ENCODE assay signal across 21 cellular contexts in the genomic region with DNA sequence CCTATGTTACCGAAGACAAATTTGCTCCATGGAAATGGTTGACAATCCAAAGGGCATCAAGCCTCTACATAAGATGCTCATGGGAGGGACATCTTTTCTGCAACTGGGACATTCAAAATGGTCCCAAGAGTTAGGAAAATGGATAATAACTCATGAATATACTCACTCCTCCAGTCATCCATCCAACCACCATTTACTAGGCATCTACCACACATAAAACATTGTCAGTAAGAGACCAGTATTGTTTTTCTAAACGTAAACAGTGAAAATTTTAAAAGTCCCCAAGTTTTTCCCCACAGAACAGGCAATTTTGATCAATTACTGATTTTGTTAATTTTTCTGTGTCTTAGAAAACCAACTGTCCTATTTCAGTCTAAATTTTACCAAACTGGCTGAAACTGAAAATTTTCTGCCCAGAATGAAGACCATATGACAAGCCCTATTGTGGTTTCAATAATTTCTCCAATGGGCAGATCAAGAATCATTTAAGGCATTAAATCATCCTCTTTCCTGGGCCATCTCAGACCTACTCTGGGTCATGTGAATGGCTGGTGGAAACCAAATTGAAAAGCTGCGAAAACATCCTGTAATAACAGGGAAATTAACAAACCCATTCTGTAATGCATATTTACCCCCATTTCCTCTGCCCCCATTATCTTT.
DNase-seq lines count a peak whose midpoint lies in the region; ATAC-seq and TF ChIP-seq lines count a peak whose summit lies in the region.
"Had no signal": no experiment of that assay in that cellular context is flagged by ENCODE, and none has a peak within 500 bp of the region (broad histone marks: within the 10 kb centered on the region; RNA-seq: fewer than 3 reads in every experiment).

No MANE protein-coding gene starts in this region.

- H2AFZ ChIP-seq in Loucy (ENCODE audit: low read length): no peak overlapping the region

- H3K4me1 Mint-ChIP-seq in T-helper 2 cell treated with Interferon-gamma antibody and Interleukin-4, amounts not matched to agents 5 μg/mL and 100 μg/mL, for 36 hours (ENCODE audit: low read depth): peaks cover 34% of the 10 kb centered on the region
- H3K4me1 Mint-ChIP-seq in activated naive CD8-positive, alpha-beta T cell (ENCODE audit: low read depth): peaks cover 23% of the 10 kb centered on the region
- H3K4me1 Mint-ChIP-seq in stimulated activated naive B cell treated with anti-CD40 and anti-IgM and Interleukin-4, amounts not matched to agents 10 μg/mL and 1 μg/mL and 100 μg/mL, for 72 hours: peaks cover 55 to 89% of the 10 kb centered on the region in 2 donors
- H3K4me1 Mint-ChIP-seq: brain, mesothelial cell of epicardium, neural crest cell had no signal

- H3K27ac Mint-ChIP-seq in T-helper 2 cell treated with Interferon-gamma antibody and Interleukin-4, amounts not matched to agents 5 μg/mL and 100 μg/mL, for 36 hours: peak overlapping the region; percentile 33
- H3K27ac Mint-ChIP-seq in activated naive CD8-positive, alpha-beta T cell: peak overlapping the region; percentile 50
- peak overlapping the region; percentile 82 for H3K27ac Mint-ChIP-seq in stimulated activated naive B cell treated with anti-CD40 and anti-IgM and Interleukin-4, amounts not matched to agents 10 μg/mL and 1 μg/mL and 100 μg/mL, for 72 hours
- H3K27ac Mint-ChIP-seq: brain, HFFc6, mesothelial cell of epicardium had no signal

- H3K27me3 ChIP-seq in Loucy (ENCODE audit: insufficient read depth, low read length, poor library complexity, severe bottlenecking): no peaks in the 10 kb centered on the region
- H3K27me3 ChIP-seq: transverse colon had no signal

- H3K9me3 Mint-ChIP-seq in T-helper 2 cell treated with Interferon-gamma antibody and Interleukin-4, amounts not matched to agents 5 μg/mL and 100 μg/mL, for 36 hours: no peaks in the 10 kb centered on the region
- no peaks in the 10 kb centered on the region for H3K9me3 Mint-ChIP-seq in activated naive CD8-positive, alpha-beta T cell (ENCODE audit: low read depth)
- no peaks in the 10 kb centered on the region for H3K9me3 Mint-ChIP-seq in stimulated activated naive B cell treated with anti-CD40 and anti-IgM and Interleukin-4, amounts not matched to agents 10 μg/mL and 1 μg/mL and 100 μg/mL, for 72 hours
- H3K9me3 Mint-ChIP-seq: activated naive CD4-positive, alpha-beta T cell treated with anti-CD3 and anti-CD28 coated beads, Interleukin-2, amount 50 U/mL, for 72 hours; brain; HFFc6; mesothelial cell of epicardium; neural crest cell had no signal

- H3K4me1 ChIP-seq in Loucy (ENCODE audit: insufficient read depth, low read length, poor library complexity, severe bottlenecking): peaks cover 39% of the 10 kb centered on the region

- no peak for DNase-seq in T-helper 2 cell treated with Interferon-gamma antibody and Interleukin-4, amounts not matched to agents 5 μg/mL and 100 μg/mL, for 36 hours (ENCODE audit: low spot score)
- DNase-seq in T-helper 2 cell: no peak
- no peak for DNase-seq in stimulated activated naive B cell treated with anti-CD40 and anti-IgM and Interleukin-4, amounts not matched to agents 10 μg/mL and 1 μg/mL and 100 μg/mL, for 72 hours
- no peak for DNase-seq in COLO829 (ENCODE audit: low spot score)
- DNase-seq in hypothalamus (lab: John Stamatoyannopoulos, UW): no peak
- DNase-seq in amniotic stem cell (lab: John Stamatoyannopoulos, UW): no peak
- DNase-seq: activated CD4-positive, alpha-beta T cell treated with anti-CD3 and anti-CD28 coated beads, Interleukin-2, amount 50 U/mL, for 4 hours; activated T-cell treated with anti-CD3 and anti-CD28 coated beads, Interleukin-2, amount 50 U/mL, for 1 hour; EL; HFFc6; NCI-H1417 treated with DMSO at 0.1 percent for 48 hours; NCI-H524 treated with DMSO at 0.1 percent for 48 hours; stimulated activated naive CD4-positive, alpha-beta T cell treated with Interleukin-2 at 50 U/mL for 16 hours; SW 1271; transverse colon had no signal

- H3K9me2 ChIP-seq in Loucy (replicated peaks; ENCODE audit: low read depth, low read length): no peaks in the 10 kb centered on the region

- no peaks in the 10 kb centered on the region for H3K9me3 ChIP-seq in Loucy (ENCODE audit: insufficient read depth, low read depth, low read length)
- H3K9me3 ChIP-seq: transverse colon had no signal

- H4K20me1 ChIP-seq in Loucy (ENCODE audit: insufficient read depth, low read length, poor library complexity, severe bottlenecking): peaks cover 6% of the 10 kb centered on the region

- ATAC-seq in stimulated activated naive B cell treated with anti-CD40 and anti-IgM and Interleukin-4, amounts not matched to agents 10 μg/mL and 1 μg/mL and 100 μg/mL, for 72 hours (replicated peaks): no peak

- H3K79me2 ChIP-seq in Loucy (ENCODE audit: insufficient read depth, low read length): peaks cover 50% of the 10 kb centered on the region

- no peak for TF ChIP-seq CTCF in Loucy (conservative IDR thresholded peaks at IDR 0.05; ENCODE audit: low read length)

- peak overlapping the region; percentile 21 for H3K4me3 ChIP-seq in Loucy (ENCODE audit: low read length, poor library complexity, severe bottlenecking)
- H3K4me3 ChIP-seq: transverse colon had no signal

- H3K36me3 ChIP-seq in Loucy (ENCODE audit: insufficient read depth, low read length): 0 out of 2 replicates have a peak, but pooled peaks cover 2% of the 10 kb centered on the region
- H3K36me3 ChIP-seq: transverse colon had no signal

- H3K27me3 Mint-ChIP-seq in T-helper 2 cell treated with Interferon-gamma antibody and Interleukin-4, amounts not matched to agents 5 μg/mL and 100 μg/mL, for 36 hours (ENCODE audit: low read depth): no peaks in the 10 kb centered on the region
- H3K27me3 Mint-ChIP-seq in activated naive CD8-positive, alpha-beta T cell: no peaks in the 10 kb centered on the region
- no peaks in the 10 kb centered on the region for H3K27me3 Mint-ChIP-seq in stimulated activated naive B cell treated with anti-CD40 and anti-IgM and Interleukin-4, amounts not matched to agents 10 μg/mL and 1 μg/mL and 100 μg/mL, for 72 hours

- no peaks in the 10 kb centered on the region for H3F3A ChIP-seq in Loucy (ENCODE audit: low read depth)

- peak overlapping the region; percentile 2 for H3K9ac ChIP-seq in Loucy (ENCODE audit: low read depth, low read length, poor library complexity, severe bottlenecking)

- peak overlapping the region; percentile 66 for H3K4me3 Mint-ChIP-seq in T-helper 2 cell treated with Interferon-gamma antibody and Interleukin-4, amounts not matched to agents 5 μg/mL and 100 μg/mL, for 36 hours
- no peak overlapping the region for H3K4me3 Mint-ChIP-seq in activated naive CD8-positive, alpha-beta T cell
- peak overlapping the region; percentile 69 for H3K4me3 Mint-ChIP-seq in stimulated activated naive B cell treated with anti-CD40 and anti-IgM and Interleukin-4, amounts not matched to agents 10 μg/mL and 1 μg/mL and 100 μg/mL, for 72 hours
- H3K4me3 Mint-ChIP-seq: brain, HFFc6, mesothelial cell of epicardium, neural crest cell had no signal

- peak overlapping the region; percentile 67 for H3K4me2 ChIP-seq in Loucy (ENCODE audit: low read depth, low read length, poor library complexity, severe bottlenecking)

- peaks cover 2% of the 10 kb centered on the region for H3K36me3 Mint-ChIP-seq in T-helper 2 cell treated with Interferon-gamma antibody and Interleukin-4, amounts not matched to agents 5 μg/mL and 100 μg/mL, for 36 hours (ENCODE audit: low read depth)
- H3K36me3 Mint-ChIP-seq in activated naive CD8-positive, alpha-beta T cell: no peaks in the 10 kb centered on the region
- H3K36me3 Mint-ChIP-seq in stimulated activated naive B cell treated with anti-CD40 and anti-IgM and Interleukin-4, amounts not matched to agents 10 μg/mL and 1 μg/mL and 100 μg/mL, for 72 hours: peaks cover 36 to 48% of the 10 kb centered on the region in 2 donors
- H3K36me3 Mint-ChIP-seq: activated naive CD4-positive, alpha-beta T cell treated with anti-CD3 and anti-CD28 coated beads, Interleukin-2, amount 50 U/mL, for 72 hours; brain; mesothelial cell of epicardium had no signal
